Comparison of ENCODE assay signal across 22 cellular contexts in the genomic region with DNA sequence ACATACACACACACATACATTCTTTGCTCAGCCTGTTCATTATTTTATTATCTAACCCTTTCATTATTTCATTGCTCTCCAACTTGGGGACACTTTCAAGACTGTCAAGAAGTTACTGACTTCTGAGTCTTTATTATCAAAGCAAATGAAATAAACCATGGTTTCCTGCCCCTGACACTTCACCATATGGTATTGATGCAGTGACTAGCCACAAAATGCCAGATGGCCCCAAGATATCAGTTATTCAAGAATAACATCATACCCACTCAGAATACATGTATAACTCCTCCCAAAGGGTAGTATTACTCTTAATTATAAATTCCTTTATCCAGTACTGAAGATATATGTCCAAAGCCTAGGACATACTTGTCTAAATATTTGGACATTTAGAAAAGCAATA.
"Had no signal": no experiment of that assay in that cellular context is flagged by ENCODE, and none has a peak within 500 bp of the region (broad histone marks: within the 10 kb centered on the region; RNA-seq: fewer than 3 reads in every experiment).

No MANE protein-coding gene starts in this region.

- H3K27ac Mint-ChIP-seq: activated naive CD4-positive, alpha-beta T cell treated with anti-CD3 and anti-CD28 coated beads, Interleukin-2, amount 50 U/mL, for 24 hours; natural killer cell; stimulated activated naive B cell treated with anti-CD40 and anti-IgM and Interleukin-4, amounts not matched to agents 10 μg/mL and 1 μg/mL and 100 μg/mL, for 72 hours; type B pancreatic cell had no signal

- ATAC-seq: body of pancreas; foreskin keratinocyte; left ventricle myocardium superior; natural killer cell; stimulated activated naive B cell treated with anti-CD40 and anti-IgM and Interleukin-4, amounts not matched to agents 10 μg/mL and 1 μg/mL and 100 μg/mL, for 72 hours had no signal

- DNase-seq: activated CD4-positive, alpha-beta T cell treated with anti-CD3 and anti-CD28 coated beads for 1 hour; activated gamma-delta T cell treated with Interleukin-2 at 50 U/mL for 16 hours; activated T-cell treated with anti-CD3 and anti-CD28 coated beads, Interleukin-2, amount 50 U/mL, for 1 hour; anterior cingulate cortex; body of pancreas; foreskin keratinocyte; left ventricle myocardium superior; mammary epithelial cell; midbrain; natural killer cell; sigmoid colon; stimulated activated CD4-positive, alpha-beta T cell treated with anti-CD3 and anti-CD28 coated beads, Interleukin-15, amount 100 ng/mL, for 24 hours; stimulated activated CD4-positive, alpha-beta T cell treated with anti-CD3 and anti-CD28 coated beads, Interleukin-2, amount 100 ng/mL, for 48 hours; stimulated activated CD8-positive, alpha-beta memory T cell treated with anti-CD3 and anti-CD28 coated beads, Interleukin-4, amount 100 ng/mL, for 48 hours; stimulated activated naive B cell treated with anti-CD40 and anti-IgM and Interleukin-4, amounts not matched to agents 10 μg/mL and 1 μg/mL and 100 μg/mL, for 72 hours; testis had no signal

- H3K79me2 ChIP-seq: hepatocyte had no signal

- H3K9me3 ChIP-seq: body of pancreas, testis had no signal

- H3K9me3 Mint-ChIP-seq: natural killer cell, type B pancreatic cell had no signal

- H3K4me2 ChIP-seq: hepatocyte, smooth muscle cell had no signal

- H3K36me3 ChIP-seq: cardiac muscle cell, sigmoid colon had no signal

- H3K27ac ChIP-seq: body of pancreas, cardiac muscle cell, epithelial cell of prostate, foreskin keratinocyte, hepatocyte, sigmoid colon, testis had no signal

- H3K27me3 Mint-ChIP-seq: stimulated activated naive B cell treated with anti-CD40 and anti-IgM and Interleukin-4, amounts not matched to agents 10 μg/mL and 1 μg/mL and 100 μg/mL, for 72 hours had no signal

- H3K27me3 ChIP-seq: body of pancreas, cardiac muscle cell, foreskin keratinocyte, hepatocyte, sigmoid colon, testis had no signal

- H2AFZ ChIP-seq: hepatocyte had no signal

- H3K4me1 Mint-ChIP-seq: activated naive CD4-positive, alpha-beta T cell treated with anti-CD3 and anti-CD28 coated beads, Interleukin-2, amount 50 U/mL, for 24 hours; natural killer cell had no signal

- H3K36me3 Mint-ChIP-seq: natural killer cell, type B pancreatic cell had no signal

- H3K4me3 Mint-ChIP-seq: activated naive CD4-positive, alpha-beta T cell treated with anti-CD3 and anti-CD28 coated beads, Interleukin-2, amount 50 U/mL, for 24 hours; natural killer cell; stimulated activated naive B cell treated with anti-CD40 and anti-IgM and Interleukin-4, amounts not matched to agents 10 μg/mL and 1 μg/mL and 100 μg/mL, for 72 hours; type B pancreatic cell had no signal

- H3K4me3 ChIP-seq: body of pancreas, cardiac muscle cell, hepatocyte, sigmoid colon, smooth muscle cell, testis had no signal

- H3K4me1 ChIP-seq: body of pancreas, foreskin keratinocyte, sigmoid colon, testis had no signal
